28 cellular contexts compared by ENCODE assay signal in genomic region chr3:168736202-168736601, GRCh38.
"Had no signal": no experiment of that assay in that cellular context is flagged by ENCODE, and none has a peak within 500 bp of the region (broad histone marks: within the 10 kb centered on the region; RNA-seq: fewer than 3 reads in every experiment).

No MANE protein-coding gene starts in this region.

- H3K4me1 ChIP-seq: ascending aorta, Peyer's patch, SJSA1 had no signal

- H3K9me3 ChIP-seq: ascending aorta, SJSA1, SK-N-SH had no signal

- H3K9ac ChIP-seq: KMS-11, SK-N-SH had no signal

- DNase-seq: activated CD4-positive, alpha-beta T cell treated with anti-CD3 and anti-CD28 coated beads for 36 hours; activated CD4-positive, alpha-beta T cell treated with anti-CD3 and anti-CD28 coated beads, Interleukin-2, amount 10 ng/mL, durations not matched to agents 7 days and 5 days; activated CD4-positive, alpha-beta T cell treated with anti-CD3 and anti-CD28 coated beads, Interleukin-2, amount 50 U/mL, for 48 hours; activated CD8-positive, alpha-beta T cell treated with anti-CD3 and anti-CD28 coated beads, Interleukin-2, amount 10 ng/mL, durations not matched to agents 7 days and 5 days; activated gamma-delta T cell; activated naive CD4-positive, alpha-beta T cell treated with Interleukin-2 at 50 U/mL for 16 hours; activated naive CD8-positive, alpha-beta T cell treated with anti-CD3 and anti-CD28 coated beads, Interleukin-2, amount 10 ng/mL, durations not matched to agents 7 days and 5 days; activated T-cell treated with anti-CD3 and anti-CD28 coated beads, Interleukin-2, amount 50 U/mL, for 24 hours; amygdala; MM.1S; MV-4-11; NCI-H1092; NCI-H1436 treated with DMSO at 0.1 percent for 48 hours; NCI-H187 treated with DMSO at 0.1 percent for 48 hours; NCI-H2081; NCI-H2171 treated with DMSO at 0.1 percent for 48 hours; NCI-H2227 treated with DMSO at 0.1 percent for 48 hours; NCI-H446; NCI-H524 treated with DMSO at 0.1 percent for 48 hours; NCI-H774; Peyer's patch; RPMI8226; SHP77 treated with DMSO at 0.1 percent for 48 hours; SK-N-SH had no signal

- H3K36me3 ChIP-seq: ascending aorta, cardiac muscle cell, Peyer's patch, SJSA1 had no signal

- H3K9me2 ChIP-seq: SK-N-SH had no signal

- H3K27ac ChIP-seq: ascending aorta, cardiac muscle cell, KMS-11, Peyer's patch, SJSA1 had no signal

- H3K27me3 ChIP-seq: ascending aorta, cardiac muscle cell, Peyer's patch, SJSA1 had no signal

- H3K4me3 ChIP-seq: ascending aorta, cardiac muscle cell, Peyer's patch, SJSA1 had no signal

- H3K4me2 ChIP-seq: KMS-11, SK-N-SH had no signal
